ENCODE assay signal across 1 cellular context in genomic region chr6:90386796-90387390, GRCh38.
TF ChIP-seq lines count a peak whose summit lies in the region.

No MANE protein-coding gene starts in this region.

TF ChIP-seq in H1, 55 proteins besides CTCF, POLR2A, EP300 and RAD21:
- no peak for TF ChIP-seq SIRT6 (IDR thresholded peaks at IDR 0.05; ENCODE audit: low read length)
- TF ChIP-seq SP1 (IDR thresholded peaks at IDR 0.05; ENCODE audit: low read depth, low read length), result no peak
- TF ChIP-seq HDAC6 (IDR thresholded peaks at IDR 0.05; ENCODE audit: low read depth, low read length), result no peak
- no peak for TF ChIP-seq KDM1A (IDR thresholded peaks at IDR 0.05; ENCODE audit: borderline replicate concordance, low read length)
- no peak for TF ChIP-seq JUN (IDR thresholded peaks at IDR 0.05; ENCODE audit: low read depth, low read length)
TF ChIP-seq in H1: peak in this region for 0.
